Comparison of ENCODE assay signal across 8 cellular contexts in genomic region chr11:105034494-105035261, GRCh38. TPM values are rescaled to one million over a fixed set of nuclear protein-coding genes. Genes with fewer than 3 reads are reported as not detected.
DNase-seq lines count a peak whose midpoint lies in the region; ATAC-seq, FAIRE-seq and TF ChIP-seq lines count a peak whose summit lies in the region.
"Not testable (repeated sequence)": the region's sequence is repeated elsewhere in the genome, so short reads cannot be mapped to it uniquely, and the experiment has no call there.

Gene CASP1 (minus strand): TSS chr11:105035144. CDS start chr11:105035113, 31 bp downstream.

- H3K36me3 Mint-ChIP-seq in IgD-negative memory B cell, result not testable (repeated sequence)

- not testable (repeated sequence) for DNase-seq in A549 (ENCODE audit: low read depth in 1 of 2, low spot score in 1 of 2); left ventricle myocardium superior
- DNase-seq in UCSD-AML1 (lab: John Stamatoyannopoulos, UW; ENCODE audit: unreplicated experiment), result peak; percentile 9
- peak; percentile 18 to 52 for DNase-seq in T47D (ENCODE audit: low read depth in 1 of 2, low spot score in 1 of 2)
- peak; percentile 70 for DNase-seq in prostate gland (ENCODE audit: low spot score)

- TF ChIP-seq CTCF in A549 (IDR thresholded peaks at IDR 0.05); prostate gland (IDR thresholded peaks at IDR 0.05): not testable (repeated sequence)

- FAIRE-seq in A549 (lab: Jason Lieb, UNC), result not testable (repeated sequence)

- not testable (repeated sequence) for TF ChIP-seq POLR2A in A549 (IDR thresholded peaks at IDR 0.05; ENCODE audit: low read length)
- TF ChIP-seq POLR2A in prostate gland (IDR thresholded peaks at IDR 0.05), result peak; percentile 52

- H3K4me3 ChIP-seq in A549, result not testable (repeated sequence)
- peak within 1 kb of the TSS; percentile 12 to 22 for H3K4me3 ChIP-seq in prostate gland

- not testable (repeated sequence) for H3K27me3 Mint-ChIP-seq in IgD-negative memory B cell

- not testable (repeated sequence) for TF ChIP-seq EP300 in A549 (IDR thresholded peaks at IDR 0.05)

- CTCF ChIA-PET in A549 (lab: Yijun Ruan, JAX), result not testable (repeated sequence)

- not testable (repeated sequence) for H3K9me3 ChIP-seq in A549, prostate gland

- POLR2A ChIA-PET in A549 (lab: Yijun Ruan, JAX), result not testable (repeated sequence)

- intact Hi-C loops in left ventricle myocardium superior (cut with micrococcal nuclease); prostate gland (cut with DNase I): not testable (repeated sequence)

- in situ Hi-C loops in T47D (cut with HindIII; ENCODE audit: low pct_unique_long_range_greater_than_20kb, low sequenced_read_pairs), result not testable (repeated sequence)

- not testable (repeated sequence) for H3K27ac ChIP-seq in A549
- H3K27ac ChIP-seq in prostate gland, result peak within 1 kb of the TSS; percentile 37 to 64

- not testable (repeated sequence) for H3K9me3 Mint-ChIP-seq in IgD-negative memory B cell

- peak within 1 kb of the TSS; percentile 57 to 98 (median 95) for H3K27ac Mint-ChIP-seq in IgD-negative memory B cell

- not testable (repeated sequence) for H3K27me3 ChIP-seq in prostate gland (replicated peaks; ENCODE audit: insufficient read depth)

- TF ChIP-seq RAD21 in A549 (conservative IDR thresholded peaks at IDR 0.05 in 1 of 2, IDR thresholded peaks at IDR 0.05 in 1 of 2), result not testable (repeated sequence)

- H3K4me2 ChIP-seq in A549, result peak within 1 kb of the TSS; percentile 10; the same call in 1 of the 3 replicates

- H3K4me1 ChIP-seq in A549; prostate gland (replicated peaks): not testable (repeated sequence)

- 51% methylated on average over 3 of the region's 3 CpGs for WGBS in A549 (ENCODE audit: missing lambda C conversion rate)
- 26% methylated on average over 3 of the region's 3 CpGs for WGBS in prostate gland

- not testable (repeated sequence) for ATAC-seq in A549
- ATAC-seq in GM18519 (IDR thresholded peaks at IDR 0.05; ENCODE audit: low FRiP score, unreplicated experiment), result peak; percentile 88
- ATAC-seq in HG02610 (IDR thresholded peaks at IDR 0.05; ENCODE audit: unreplicated experiment), result peak; percentile 90
- peak; percentile 93 for ATAC-seq in left ventricle myocardium superior

- H3K36me3 ChIP-seq in prostate gland, result not testable (repeated sequence)

- H3K4me3 Mint-ChIP-seq in IgD-negative memory B cell, result peak within 1 kb of the TSS; percentile 86 to 100 (median 96)

- peaks cover 29 to 37% (median 31%) of the 10 kb centered on the region in 3 donors for H3K4me1 Mint-ChIP-seq in IgD-negative memory B cell

RNA-seq across cellular contexts. Expression of gene CASP1, which starts in this region (rescaled TPM):
- 0.06 and 0.07 TPM in 2 replicates for polyA plus RNA-seq in A549 (2011; rRNA removed)
- not detected in 2 replicates for polyA plus RNA-seq in A549 (2012; cell fraction: cytosol; rRNA removed)
- not detected in 2 replicates for polyA plus RNA-seq in A549 (2012; cell fraction: nucleus; rRNA removed)
- 0.15 to 0.51 TPM (median 0.34 TPM) in 3 replicates for polyA plus RNA-seq in A549 (2017; fragmentation: RNase III; extraction: RNeasy Plus Mini Kit Qiagen cat#74134 plus additional on column Dnase treatment)
- polyA minus RNA-seq in A549 (2011; rRNA and poly(A)+ RNA removed), result not detected in 2 replicates
- polyA plus RNA-seq in IgD-negative memory B cell, result 75.2 TPM
- 11.3 TPM for total RNA-seq in left ventricle myocardium superior
- total RNA-seq in prostate gland, result 10 to 100 TPM in 1 of 2 donors, 1 to 10 TPM in 1; 3.5 to 20.1 TPM

Comparison
In these comparisons a context has a peak if more than half of its experiments do, and no peak if none do; other contexts are left out.
1. RNA of gene CASP1 (polyA plus RNA-seq): 75.2 TPM in IgD-negative memory B cell (single experiment); 0.06 to 0.51 TPM in A549; every median in the first group is over 10 times any median in the second.